In genomic region chr21:15327637-15328265, GRCh38 we compare ENCODE assay signal across 1 cellular context.
A peak's percentile ranks its signal among the peaks of the same experiment; 100 is the strongest.
TF ChIP-seq lines count a peak whose summit lies in the region.

No MANE protein-coding gene starts in this region.

TF ChIP-seq in HepG2, 621 proteins besides CTCF, POLR2A, EP300 and RAD21 (continued from another document):
- 0 out of 2 replicates have a peak, but pooled peaks have one; percentile 18 for TF ChIP-seq ZNF687 (CRISPR knock-in tag; IDR thresholded peaks at IDR 0.05)
- no peak for TF ChIP-seq NCOR1 (IDR thresholded peaks at IDR 0.05; ENCODE audit: borderline replicate concordance, low read length)
- TF ChIP-seq REPIN1 (CRISPR knock-in tag; IDR thresholded peaks at IDR 0.05; ENCODE audit: borderline replicate concordance, low read depth): no peak
- TF ChIP-seq SAP130 (CRISPR knock-in tag; IDR thresholded peaks at IDR 0.05; ENCODE audit: low read depth): no peak
- no peak for TF ChIP-seq TFDP1 (CRISPR knock-in tag; IDR thresholded peaks at IDR 0.05; ENCODE audit: borderline replicate concordance)
